Comparison of ENCODE assay signal across 16 cellular contexts in the genomic region with DNA sequence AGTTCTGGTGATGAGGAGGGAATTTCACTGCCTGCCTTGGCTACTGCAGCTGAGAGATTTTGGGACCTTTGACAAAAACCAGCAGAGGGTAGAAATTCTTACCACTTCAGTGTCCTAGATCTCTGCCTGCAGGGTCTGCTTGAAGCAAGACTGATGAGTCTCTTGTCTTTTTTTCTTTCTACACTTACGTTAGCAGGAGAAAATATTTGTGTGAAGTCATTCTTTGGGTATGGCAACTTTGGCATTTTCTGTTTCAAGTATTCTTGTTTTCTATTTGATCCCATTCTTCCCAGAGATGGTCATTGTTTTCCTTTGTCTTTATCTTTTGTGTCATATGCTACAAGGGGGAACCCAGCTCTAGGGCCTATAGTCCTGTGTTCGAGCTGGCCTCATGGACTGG.
DNase-seq lines count a peak whose midpoint lies in the region; ATAC-seq lines count a peak whose summit lies in the region.
"Had no signal": no experiment of that assay in that cellular context is flagged by ENCODE, and none has a peak within 500 bp of the region (broad histone marks: within the 10 kb centered on the region; RNA-seq: fewer than 3 reads in every experiment).

No MANE protein-coding gene starts in this region.

- no peak for DNase-seq in activated naive CD4-positive, alpha-beta T cell treated with anti-CD3 and anti-CD28 coated beads, Interleukin-2, amount 10 ng/mL, durations not matched to agents 7 days and 5 days
- DNase-seq in activated naive CD4-positive, alpha-beta T cell treated with Interleukin-2 at 50 U/mL for 16 hours, result no peak
- peak; percentile 51 for DNase-seq in astrocyte of the hippocampus (ENCODE audit: low read depth, low spot score)
- peak; percentile 29 for DNase-seq in iris pigment epithelial cell (ENCODE audit: low read depth)
- no peak for DNase-seq in stimulated activated CD8-positive, alpha-beta memory T cell treated with anti-CD3 and anti-CD28 coated beads, Interleukin-4, amount 100 ng/mL, for 48 hours
- no peak for DNase-seq in DMS114 treated with DMSO at 0.1 percent for 48 hours (lab: John Stamatoyannopoulos, UW; ENCODE audit: unreplicated experiment)
- DNase-seq: CD8-positive, alpha-beta memory T cell; DMS79 treated with DMSO at 0.1 percent for 48 hours; GDM1; KG1; NCI-H1694; NCI-H2227 treated with DMSO at 0.1 percent for 48 hours; NCI-H524 had no signal

- peaks cover 20% of the 10 kb centered on the region for H3K27me3 Mint-ChIP-seq in activated naive CD4-positive, alpha-beta T cell treated with anti-CD3 and anti-CD28 coated beads, Interleukin-2, amount 10 ng/mL, durations not matched to agents 7 days and 5 days

- no peaks in the 10 kb centered on the region for H3K4me1 Mint-ChIP-seq in activated naive CD4-positive, alpha-beta T cell treated with anti-CD3 and anti-CD28 coated beads, Interleukin-2, amount 10 ng/mL, durations not matched to agents 7 days and 5 days
- H3K4me1 Mint-ChIP-seq: CD8-positive, alpha-beta memory T cell had no signal

- no peak overlapping the region for H3K4me3 Mint-ChIP-seq in activated naive CD4-positive, alpha-beta T cell treated with anti-CD3 and anti-CD28 coated beads, Interleukin-2, amount 10 ng/mL, durations not matched to agents 7 days and 5 days
- H3K4me3 Mint-ChIP-seq: CD8-positive, alpha-beta memory T cell had no signal

- H3K27ac Mint-ChIP-seq in activated naive CD4-positive, alpha-beta T cell treated with anti-CD3 and anti-CD28 coated beads, Interleukin-2, amount 10 ng/mL, durations not matched to agents 7 days and 5 days, result peak overlapping the region; percentile 60
- H3K27ac Mint-ChIP-seq: CD8-positive, alpha-beta memory T cell had no signal

- peaks cover 2% of the 10 kb centered on the region for H3K36me3 Mint-ChIP-seq in activated naive CD4-positive, alpha-beta T cell treated with anti-CD3 and anti-CD28 coated beads, Interleukin-2, amount 10 ng/mL, durations not matched to agents 7 days and 5 days

- CTCF ChIA-PET in activated naive CD4-positive, alpha-beta T cell treated with anti-CD3 and anti-CD28 coated beads, Interleukin-2, amount 10 ng/mL, durations not matched to agents 7 days and 5 days (lab: Charles Lee), result no interaction called here

- ATAC-seq in GM18909 (IDR thresholded peaks at IDR 0.05; ENCODE audit: poor library complexity, unreplicated experiment) (no peak), GM21390 (IDR thresholded peaks at IDR 0.05; ENCODE audit: unreplicated experiment) (no peak)
- ATAC-seq: GM12878 had no signal

- H3K9me3 Mint-ChIP-seq in activated naive CD4-positive, alpha-beta T cell treated with anti-CD3 and anti-CD28 coated beads, Interleukin-2, amount 10 ng/mL, durations not matched to agents 7 days and 5 days, result peaks cover 2% of the 10 kb centered on the region
- H3K9me3 Mint-ChIP-seq: CD8-positive, alpha-beta memory T cell had no signal

Comparison
In these comparisons a context has a peak if more than half of its experiments do, and no peak if none do; other contexts are left out.
1. DNase-seq: peak in astrocyte of the hippocampus (single experiment) and iris pigment epithelial cell (single experiment); none in activated naive CD4-positive, alpha-beta T cell treated with anti-CD3 and anti-CD28 coated beads, Interleukin-2, amount 10 ng/mL, durations not matched to agents 7 days and 5 days (single experiment), activated naive CD4-positive, alpha-beta T cell treated with Interleukin-2 at 50 U/mL for 16 hours (single experiment), stimulated activated CD8-positive, alpha-beta memory T cell treated with anti-CD3 and anti-CD28 coated beads, Interleukin-4, amount 100 ng/mL, for 48 hours (single experiment) and DMS114 treated with DMSO at 0.1 percent for 48 hours (single experiment).